13 cellular contexts compared by ENCODE assay signal in the genomic region with DNA sequence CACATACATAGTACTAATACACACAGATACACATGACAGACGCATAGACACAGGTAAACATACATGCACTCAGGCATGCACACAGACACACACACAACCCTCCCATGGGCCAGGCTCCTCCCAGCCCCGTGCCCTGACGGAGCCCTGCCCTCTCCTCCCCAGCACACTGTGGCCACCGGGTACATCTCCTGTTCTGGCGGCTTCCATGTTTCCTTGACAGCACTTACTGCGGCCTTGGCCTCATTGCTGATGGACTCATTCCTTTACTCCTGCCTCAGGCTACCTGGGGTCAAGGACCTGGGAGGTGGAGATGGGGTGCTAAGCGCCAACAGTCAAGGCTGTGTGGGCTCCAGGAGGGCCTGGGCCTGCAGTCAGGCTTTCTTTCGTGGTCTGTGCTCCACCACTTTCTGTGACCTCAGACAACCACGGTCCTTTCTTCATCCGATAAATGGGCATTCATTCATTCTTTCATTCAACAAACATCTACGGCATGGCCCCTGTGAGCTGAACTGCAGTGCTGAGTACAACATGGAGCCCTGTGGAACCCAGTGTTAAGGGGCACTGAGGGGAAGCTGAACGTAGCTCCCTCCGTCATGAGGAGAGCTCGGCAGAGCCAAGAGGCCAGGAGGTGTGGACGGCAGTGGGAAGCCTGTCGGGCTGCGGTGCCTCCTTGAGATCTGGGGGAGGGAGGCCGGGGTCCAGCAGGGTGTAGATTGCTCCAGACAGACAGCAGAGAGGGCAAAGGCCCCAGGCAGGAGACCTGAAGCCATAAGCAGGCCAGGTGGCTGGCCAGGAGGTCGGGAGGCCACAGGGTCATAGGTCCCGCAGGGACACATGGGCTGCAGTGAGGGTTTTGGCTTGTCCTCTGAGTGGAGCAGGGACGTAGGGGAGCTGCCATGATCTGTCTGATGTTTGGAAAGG.
"Had no signal": no experiment of that assay in that cellular context is flagged by ENCODE, and none has a peak within 500 bp of the region (broad histone marks: within the 10 kb centered on the region; RNA-seq: fewer than 3 reads in every experiment).

No MANE protein-coding gene starts in this region.

- H3K9me3 ChIP-seq: neutrophil, SJCRH30, thoracic aorta had no signal

- DNase-seq: activated CD4-positive, alpha-beta T cell treated with anti-CD3 and anti-CD28 coated beads, Interleukin-2, amount 10 ng/mL, durations not matched to agents 7 days and 5 days; activated naive CD4-positive, alpha-beta T cell treated with anti-CD3 and anti-CD28 coated beads for 36 hours; mammary epithelial cell; naive thymus-derived CD4-positive, alpha-beta T cell; SJCRH30; stimulated activated naive CD8-positive, alpha-beta T cell treated with anti-CD3 and anti-CD28 coated beads, Interleukin-15, amount 100 ng/mL, for 72 hours; WERI-Rb-1 had no signal

- H3K4me1 Mint-ChIP-seq: activated CD4-positive, alpha-beta T cell treated with anti-CD3 and anti-CD28 coated beads, Interleukin-2, amount 10 ng/mL, durations not matched to agents 7 days and 5 days; stimulated activated naive CD8-positive, alpha-beta T cell treated with anti-CD3 and anti-CD28 coated beads, Interleukin-15, amount 100 ng/mL, for 72 hours had no signal

- H3K27ac ChIP-seq: dorsolateral prefrontal cortex, neutrophil, SJCRH30, thoracic aorta, WERI-Rb-1 had no signal

- H3K4me3 ChIP-seq: dorsolateral prefrontal cortex, SJCRH30, thoracic aorta had no signal

- H3K27me3 Mint-ChIP-seq: activated CD4-positive, alpha-beta T cell treated with anti-CD3 and anti-CD28 coated beads, Interleukin-2, amount 10 ng/mL, durations not matched to agents 7 days and 5 days; naive thymus-derived CD4-positive, alpha-beta T cell; stimulated activated naive CD8-positive, alpha-beta T cell treated with anti-CD3 and anti-CD28 coated beads, Interleukin-15, amount 100 ng/mL, for 72 hours; T-helper 17 cell had no signal

- H3K27ac Mint-ChIP-seq: activated CD4-positive, alpha-beta T cell treated with anti-CD3 and anti-CD28 coated beads, Interleukin-2, amount 10 ng/mL, durations not matched to agents 7 days and 5 days; activated naive CD4-positive, alpha-beta T cell treated with anti-CD3 and anti-CD28 coated beads for 36 hours; activated T-helper 1 cell treated with anti-CD3 and anti-CD28 coated beads, Interleukin-12 subunit alpha, Interleukin-12 subunit beta, Interleukin-2, Interleukin-4 antibody, amounts not matched to agents 30 ng/mL and 10 ng/mL and 1 ng/mL, durations not matched to agents 14 hours and 24 hours and 36 hours; naive thymus-derived CD4-positive, alpha-beta T cell; stimulated activated naive CD8-positive, alpha-beta T cell treated with anti-CD3 and anti-CD28 coated beads, Interleukin-15, amount 100 ng/mL, for 72 hours; T-helper 17 cell had no signal

- H3K27me3 ChIP-seq: neutrophil, SJCRH30 had no signal

- H3K9me3 Mint-ChIP-seq: activated naive CD4-positive, alpha-beta T cell treated with anti-CD3 and anti-CD28 coated beads for 36 hours had no signal

- H3K4me1 ChIP-seq: SJCRH30 had no signal

- H3K4me3 Mint-ChIP-seq: activated CD4-positive, alpha-beta T cell treated with anti-CD3 and anti-CD28 coated beads, Interleukin-2, amount 10 ng/mL, durations not matched to agents 7 days and 5 days; activated naive CD4-positive, alpha-beta T cell treated with anti-CD3 and anti-CD28 coated beads for 36 hours; activated T-helper 1 cell treated with anti-CD3 and anti-CD28 coated beads, Interleukin-12 subunit alpha, Interleukin-12 subunit beta, Interleukin-2, Interleukin-4 antibody, amounts not matched to agents 30 ng/mL and 10 ng/mL and 1 ng/mL, durations not matched to agents 14 hours and 24 hours and 36 hours; naive thymus-derived CD4-positive, alpha-beta T cell; stimulated activated naive CD8-positive, alpha-beta T cell treated with anti-CD3 and anti-CD28 coated beads, Interleukin-15, amount 100 ng/mL, for 72 hours; T-helper 17 cell had no signal

- H3K36me3 ChIP-seq: neutrophil, SJCRH30, thoracic aorta, WERI-Rb-1 had no signal

- ATAC-seq: esophagus mucosa; naive thymus-derived CD4-positive, alpha-beta T cell; stimulated activated naive CD8-positive, alpha-beta T cell treated with anti-CD3 and anti-CD28 coated beads, Interleukin-15, amount 100 ng/mL, for 72 hours; T-helper 17 cell had no signal

- H3K36me3 Mint-ChIP-seq: naive thymus-derived CD4-positive, alpha-beta T cell had no signal
